In genomic region chr7:5443678-5444077, GRCh38 we compare ENCODE assay signal across 22 cellular contexts.
"Had no signal": no experiment of that assay in that cellular context is flagged by ENCODE, and none has a peak within 500 bp of the region (broad histone marks: within the 10 kb centered on the region; RNA-seq: fewer than 3 reads in every experiment).

No MANE protein-coding gene starts in this region.

- H3K27me3 Mint-ChIP-seq: activated naive CD8-positive, alpha-beta T cell; stimulated activated naive CD8-positive, alpha-beta T cell treated with anti-CD3 and anti-CD28 coated beads, Interleukin-15, Interleukin-2, amounts not matched to agents 100 ng/mL and 50 ng/mL, for 24 hours had no signal

- H3K4me3 Mint-ChIP-seq: activated naive CD8-positive, alpha-beta T cell; activated T-cell treated with anti-CD3 and anti-CD28 coated beads, Interleukin-2, amount 50 U/mL, for 4 hours; endodermal cell; neural crest cell; stimulated activated naive CD8-positive, alpha-beta T cell treated with anti-CD3 and anti-CD28 coated beads, Interleukin-15, Interleukin-2, amounts not matched to agents 100 ng/mL and 50 ng/mL, for 24 hours; T-helper 1 cell treated with Interleukin-12 subunit alpha and Interleukin-12 subunit beta and Interleukin-4 antibody, amounts not matched to agents 30 μg/mL and 1 μg/mL, for 36 hours had no signal

- H3K9me3 Mint-ChIP-seq: activated T-cell treated with anti-CD3 and anti-CD28 coated beads, Interleukin-2, amount 50 U/mL, for 4 hours; activated T-helper 2 cell treated with anti-CD3 and anti-CD28 coated beads, Interferon-gamma antibody, Interleukin-2, Interleukin-4, amounts not matched to agents 10 μg/mL and 5 μg/mL and 100 μg/mL, durations not matched to agents 14 hours and 24 hours and 36 hours; endodermal cell; neural crest cell; stimulated activated naive CD8-positive, alpha-beta T cell treated with anti-CD3 and anti-CD28 coated beads, Interleukin-15, Interleukin-2, amounts not matched to agents 100 ng/mL and 50 ng/mL, for 24 hours; T-helper 1 cell treated with Interleukin-12 subunit alpha and Interleukin-12 subunit beta and Interleukin-4 antibody, amounts not matched to agents 30 μg/mL and 1 μg/mL, for 36 hours had no signal

- H3K9me3 ChIP-seq: lower lobe of right lung, mucosa of descending colon, prostate gland, tibial artery had no signal

- DNase-seq: activated CD4-positive, alpha-beta T cell treated with anti-CD3 and anti-CD28 coated beads for 4 hours; activated CD4-positive, alpha-beta T cell treated with anti-CD3 and anti-CD28 coated beads, Interleukin-2, amount 50 U/mL, for 48 hours; activated CD4-positive, CD25-positive, alpha-beta regulatory T cell; activated CD8-positive, alpha-beta memory T cell treated with anti-CD3 and anti-CD28 coated beads, Interleukin-2, amount 50 U/mL, for 48 hours; activated naive CD4-positive, alpha-beta T cell; activated T-cell treated with anti-CD3 and anti-CD28 coated beads, Interleukin-2, amount 50 U/mL, for 4 hours; cerebellar nuclear complex; cortex of kidney; endodermal cell; kidney; lower lobe of right lung; mesendoderm; mucosa of descending colon; stimulated activated CD4-positive, alpha-beta T cell treated with anti-CD3 and anti-CD28 coated beads, Interleukin-1b, Interleukin-23, amount 100 ng/mL, for 48 hours; tibial artery had no signal

- H3K36me3 Mint-ChIP-seq: activated naive CD8-positive, alpha-beta T cell had no signal

- FAIRE-seq: kidney had no signal

- H3K4me1 ChIP-seq: lower lobe of right lung, prostate gland, tibial artery had no signal

- H3K4me3 ChIP-seq: lower lobe of right lung, mucosa of descending colon, prostate gland, tibial artery had no signal

- H3K36me3 ChIP-seq: lower lobe of right lung, prostate gland, tibial artery had no signal

- H3K27ac ChIP-seq: lower lobe of right lung, prostate gland, tibial artery had no signal

- ATAC-seq: activated T-cell treated with anti-CD3 and anti-CD28 coated beads, Interleukin-2, amount 50 U/mL, for 4 hours; lower lobe of right lung; mucosa of descending colon; right cardiac atrium had no signal

- H3K27me3 ChIP-seq: tibial artery had no signal

- H3K27ac Mint-ChIP-seq: activated naive CD8-positive, alpha-beta T cell; activated T-helper 2 cell treated with anti-CD3 and anti-CD28 coated beads, Interferon-gamma antibody, Interleukin-2, Interleukin-4, amounts not matched to agents 10 μg/mL and 5 μg/mL and 100 μg/mL, durations not matched to agents 14 hours and 24 hours and 36 hours; endodermal cell; stimulated activated naive CD8-positive, alpha-beta T cell treated with anti-CD3 and anti-CD28 coated beads, Interleukin-15, Interleukin-2, amounts not matched to agents 100 ng/mL and 50 ng/mL, for 24 hours; T-helper 1 cell treated with Interleukin-12 subunit alpha and Interleukin-12 subunit beta and Interleukin-4 antibody, amounts not matched to agents 30 μg/mL and 1 μg/mL, for 36 hours had no signal
